ENCODE assay signal across 1 cellular context in genomic region chr10:121942749-121943148, GRCh38.
TF ChIP-seq lines count a peak whose summit lies in the region.

No MANE protein-coding gene starts in this region.

TF ChIP-seq in endothelial cell of umbilical vein, 7 proteins besides CTCF, POLR2A, EP300 and RAD21:
- TF ChIP-seq FOS (IDR thresholded peaks at IDR 0.05; ENCODE audit: borderline replicate concordance, insufficient read depth, low read length) = peak; percentile 91
- peak; percentile 62 for TF ChIP-seq JUN (IDR thresholded peaks at IDR 0.05; ENCODE audit: borderline replicate concordance, insufficient read depth, insufficient read length, low read depth)
- no peak for TF ChIP-seq EZH2 (IDR thresholded peaks at IDR 0.05; ENCODE audit: borderline replicate concordance, low read depth, low read length, severe bottlenecking)
- peak; percentile 72 for TF ChIP-seq POLR2AphosphoS5 (IDR thresholded peaks at IDR 0.05; ENCODE audit: insufficient read depth, low read depth, low read length)
- no peak for TF ChIP-seq MAX (IDR thresholded peaks at IDR 0.05; ENCODE audit: insufficient read depth, insufficient read length)
- no peak for TF ChIP-seq MYC (IDR thresholded peaks at IDR 0.05; ENCODE audit: low read depth, low read length)
- peak; percentile 77 for TF ChIP-seq GATA2 (IDR thresholded peaks at IDR 0.05; ENCODE audit: insufficient read depth, insufficient read length, low read depth, low read length)
